13 cellular contexts compared by ENCODE assay signal in genomic region chrX:135923353-135923752, GRCh38. TPM values are rescaled to one million over a fixed set of nuclear protein-coding genes. Genes with fewer than 3 reads are reported as not detected.
DNase-seq lines count a peak whose midpoint lies in the region; ATAC-seq and TF ChIP-seq lines count a peak whose summit lies in the region.
"Had no signal": no experiment of that assay in that cellular context is flagged by ENCODE, and none has a peak within 500 bp of the region (broad histone marks: within the 10 kb centered on the region; RNA-seq: fewer than 3 reads in every experiment).

No MANE protein-coding gene starts in this region.

- DNase-seq in D341Med (ENCODE audit: low spot score) (peak; percentile 16), HK-2 (ENCODE audit: unreplicated experiment) (peak; percentile 1), iPS-NIHi11 (ENCODE audit: low spot score) (peak; percentile 11), substantia nigra (lab: John Stamatoyannopoulos, UW) (no peak), body of pancreas (no peak)
- DNase-seq: activated CD4-positive, alpha-beta memory T cell treated with anti-CD3 and anti-CD28 coated beads, Interleukin-2, amount 10 ng/mL, durations not matched to agents 7 days and 5 days; CD4-positive, alpha-beta memory T cell; NCI-H1092 treated with DMSO at 0.1 percent for 48 hours had no signal

- TF ChIP-seq POLR2A in body of pancreas (IDR thresholded peaks at IDR 0.05) = no peak

- TF ChIP-seq CTCF in body of pancreas (IDR thresholded peaks at IDR 0.05) = peak in 2 of 7 experiments; percentile 12 to 21

- H3K27ac ChIP-seq in substantia nigra (ENCODE audit: low read depth, low read length, poor library complexity, severe bottlenecking) (no peak overlapping the region), body of pancreas (no peak overlapping the region)

- ATAC-seq in SK-N-SH treated with all-trans-retinoic acid at 6 μM for 48 hours (peak; percentile 37; the same call in 1 of the 3 replicates), GM18861 (IDR thresholded peaks at IDR 0.05; ENCODE audit: unreplicated experiment) (no peak), HG02973 (IDR thresholded peaks at IDR 0.05; ENCODE audit: unreplicated experiment) (no peak), body of pancreas (no peak)
- ATAC-seq: left lobe of liver had no signal

- no peaks in the 10 kb centered on the region for H3K36me3 ChIP-seq in body of pancreas (replicated peaks in 1 of 2; ENCODE audit: insufficient read depth in 1 of 2, low read depth in 2 of 2)

- intact Hi-C loops in body of pancreas (cut with DNase I) = no loop called here

- no peaks in the 10 kb centered on the region for H3K9me3 ChIP-seq in body of pancreas

- H3K4me1 ChIP-seq in body of pancreas = no peaks in the 10 kb centered on the region

- no peak overlapping the region for H3K4me3 ChIP-seq in body of pancreas

- H3K27me3 ChIP-seq in body of pancreas = no peaks in the 10 kb centered on the region

- 46 to 71% methylated on average over 3 to 5 of the region's 5 CpGs for WGBS in body of pancreas, 2 donors

TF ChIP-seq in SK-N-SH treated with all-trans-retinoic acid at 6 μM for 48 hours, 23 proteins besides CTCF, POLR2A, EP300 and RAD21:
- TF ChIP-seq OSR1 (CRISPR knock-in tag; IDR thresholded peaks at IDR 0.05) (no peak), ESRRG (CRISPR knock-in tag; IDR thresholded peaks at IDR 0.05) (no peak), ZNF565 (CRISPR knock-in tag; conservative IDR thresholded peaks at IDR 0.05; ENCODE audit: low read depth) (no peak), ZFP30 (CRISPR knock-in tag; IDR thresholded peaks at IDR 0.05) (no peak)

RNA-seq across cellular contexts. Expression of gene SAGE1, which starts 29.8 kb away (rescaled TPM):
- not detected for total RNA-seq in body of pancreas
- total RNA-seq: activated CD4-positive, alpha-beta memory T cell treated with anti-CD3 and anti-CD28 coated beads, Interleukin-2, amount 10 ng/mL, durations not matched to agents 7 days and 5 days; CD4-positive, alpha-beta memory T cell; fibroblast of villous mesenchyme; left lobe of liver had no signal

RNA-seq across cellular contexts. Expression of gene CT45A10, which starts 30.1 kb away (rescaled TPM):
- not detected for total RNA-seq in body of pancreas
- total RNA-seq: activated CD4-positive, alpha-beta memory T cell treated with anti-CD3 and anti-CD28 coated beads, Interleukin-2, amount 10 ng/mL, durations not matched to agents 7 days and 5 days; CD4-positive, alpha-beta memory T cell; fibroblast of villous mesenchyme had no signal

RNA-seq across cellular contexts. Expression of gene MMGT1, which starts 50.4 kb away (rescaled TPM):
- total RNA-seq in body of pancreas = 10 to 100 TPM in 1 of 2 donors, 1 to 10 TPM in 1; 4.6 to 13.2 TPM

RNA-seq across cellular contexts. Expression of gene CT45A9, which starts 51.7 kb away (rescaled TPM):
- not detected for total RNA-seq in body of pancreas
- total RNA-seq: activated CD4-positive, alpha-beta memory T cell treated with anti-CD3 and anti-CD28 coated beads, Interleukin-2, amount 10 ng/mL, durations not matched to agents 7 days and 5 days; CD4-positive, alpha-beta memory T cell; fibroblast of villous mesenchyme; left lobe of liver had no signal

Comparison
In these comparisons a context has a peak if more than half of its experiments do, and no peak if none do; other contexts are left out.
1. DNase-seq: peak in D341Med (single experiment), HK-2 (single experiment) and iPS-NIHi11 (single experiment); none in substantia nigra (0 of 49) and body of pancreas (0 of 4).